ENCODE assay signal across 8 cellular contexts in genomic region chrX:39152106-39152649, GRCh38.
DNase-seq lines count a peak whose midpoint lies in the region; ATAC-seq and TF ChIP-seq lines count a peak whose summit lies in the region.

No MANE protein-coding gene starts in this region.

- TF ChIP-seq EP300 in SK-N-SH (IDR thresholded peaks at IDR 0.05; ENCODE audit: borderline replicate concordance in 1 of 2, low read depth in 1 of 2, low read length in 1 of 2) = peak in 1 of 2 experiments; percentile 83; a peak in 2 of 4 replicates

- H3K9ac ChIP-seq in SK-N-SH = no peak overlapping the region

- H3K27me3 ChIP-seq in SK-N-SH (ENCODE audit: insufficient read depth) = no peaks in the 10 kb centered on the region; the same call in 1 of the 2 replicates

- peaks cover 14% of the 10 kb centered on the region for H3K4me1 Mint-ChIP-seq in nephron progenitor cell
- peaks cover 22% of the 10 kb centered on the region for H3K4me1 Mint-ChIP-seq in T-helper 2 cell treated with Interferon-gamma antibody and Interleukin-4, amounts not matched to agents 5 μg/mL and 100 μg/mL, for 36 hours (ENCODE audit: low read depth)

- no peaks in the 10 kb centered on the region for H3K9me3 ChIP-seq in SK-N-SH

- POLR2A ChIA-PET in SK-N-SH (lab: Yijun Ruan, JAX) = interaction anchor here (0.6 to 1.1 kb wide), 2 partner anchors 348 to 578 kb away, joined by 3 to 4 read pairs; no protein-coding TSS in a partner anchor

- peaks cover 0 to 6% of the 10 kb centered on the region in 2 experiments; a peak in 2 of 4 replicates for H3K4me1 ChIP-seq in SK-N-SH (ENCODE audit: control insufficient read depth in 1 of 2, insufficient read depth in 2 of 2, low read depth in 1 of 2, low read length in 1 of 2)

- H3K36me3 ChIP-seq in SK-N-SH (replicated peaks in 1 of 2; ENCODE audit: control insufficient read depth in 1 of 2, insufficient read depth in 2 of 2, low read length in 1 of 2) = no peaks in the 10 kb centered on the region

- ATAC-seq in HG03108 (IDR thresholded peaks at IDR 0.05; ENCODE audit: unreplicated experiment) = no peak

- H3K4me2 ChIP-seq in SK-N-SH = no peak overlapping the region

- H3K4me3 ChIP-seq in LNCaP clone FGC (ENCODE audit: low read depth, low read length) (no peak overlapping the region), SK-N-SH (ENCODE audit: low read depth in 2 of 2, low read length in 1 of 2) (no peak overlapping the region)

- H3K36me3 Mint-ChIP-seq in nephron progenitor cell (ENCODE audit: low read depth) = no peaks in the 10 kb centered on the region
- no peaks in the 10 kb centered on the region for H3K36me3 Mint-ChIP-seq in T-helper 2 cell treated with Interferon-gamma antibody and Interleukin-4, amounts not matched to agents 5 μg/mL and 100 μg/mL, for 36 hours (ENCODE audit: low read depth)

- no peaks in the 10 kb centered on the region for H3K27me3 Mint-ChIP-seq in nephron progenitor cell (ENCODE audit: low read depth, poor library complexity)
- H3K27me3 Mint-ChIP-seq in T-helper 2 cell treated with Interferon-gamma antibody and Interleukin-4, amounts not matched to agents 5 μg/mL and 100 μg/mL, for 36 hours (ENCODE audit: low read depth) = no peaks in the 10 kb centered on the region

- no peaks in the 10 kb centered on the region for H3K79me2 ChIP-seq in SK-N-SH (ENCODE audit: insufficient read depth)

- H2AFZ ChIP-seq in SK-N-SH (ENCODE audit: low read depth) = no peak overlapping the region

- peaks cover 8% of the 10 kb centered on the region for H3K9me3 Mint-ChIP-seq in nephron progenitor cell
- no peaks in the 10 kb centered on the region for H3K9me3 Mint-ChIP-seq in T-helper 2 cell treated with Interferon-gamma antibody and Interleukin-4, amounts not matched to agents 5 μg/mL and 100 μg/mL, for 36 hours

- CTCF ChIA-PET in SK-N-SH (lab: Yijun Ruan, JAX) = interaction anchor here (0.5 to 4.4 kb wide), 38 partner anchors 8 to 1313 kb away, joined by 3 to 36 read pairs (median 3); partner anchors contain the start of gene MID1IP1

- no peaks in the 10 kb centered on the region for H3F3A ChIP-seq in SK-N-SH (replicated peaks; ENCODE audit: insufficient read depth)

- peak; percentile 70 for DNase-seq in D341Med (ENCODE audit: low spot score)
- no peak for DNase-seq in LNCaP clone FGC (ENCODE audit: low read depth)
- DNase-seq in SK-N-SH = peak; percentile 65
- DNase-seq in effector CD8-positive, alpha-beta T cell (lab: John Stamatoyannopoulos, UW) = peak; percentile 2
- DNase-seq in nephron progenitor cell = peak; percentile 77
- no peak for DNase-seq in T-helper 2 cell treated with Interferon-gamma antibody and Interleukin-4, amounts not matched to agents 5 μg/mL and 100 μg/mL, for 36 hours (ENCODE audit: low spot score)
- no peak for DNase-seq in central memory CD4-positive, alpha-beta T cell

- H4K20me1 ChIP-seq in SK-N-SH (ENCODE audit: insufficient read depth) = no peaks in the 10 kb centered on the region

- WGBS in SK-N-SH (ENCODE audit: low lambda C conversion rate) = 14% methylated on average over 7 of the region's 7 CpGs

- H3K27ac Mint-ChIP-seq in nephron progenitor cell = no peak overlapping the region
- H3K27ac Mint-ChIP-seq in T-helper 2 cell treated with Interferon-gamma antibody and Interleukin-4, amounts not matched to agents 5 μg/mL and 100 μg/mL, for 36 hours = no peak overlapping the region

- TF ChIP-seq CTCF in LNCaP clone FGC (IDR thresholded peaks at IDR 0.05; ENCODE audit: control insufficient read depth, extremely low read depth, insufficient read depth) = peak; percentile 37
- peak; percentile 64 for TF ChIP-seq CTCF in SK-N-SH (IDR thresholded peaks at IDR 0.05)
- peak; percentile 59 for TF ChIP-seq CTCF in nephron progenitor cell (IDR thresholded peaks at IDR 0.05)

- TF ChIP-seq RAD21 in SK-N-SH (IDR thresholded peaks at IDR 0.05; ENCODE audit: low read length) = peak; percentile 71

- peak overlapping the region in 1 of 2 experiments; percentile 85; a peak in 2 of 4 replicates for H3K27ac ChIP-seq in SK-N-SH (ENCODE audit: low read depth in 2 of 2, low read length in 1 of 2)

- H3K9me2 ChIP-seq in SK-N-SH = no peaks in the 10 kb centered on the region

- no peak overlapping the region for H3K4me3 Mint-ChIP-seq in nephron progenitor cell
- H3K4me3 Mint-ChIP-seq in T-helper 2 cell treated with Interferon-gamma antibody and Interleukin-4, amounts not matched to agents 5 μg/mL and 100 μg/mL, for 36 hours = no peak overlapping the region

TF ChIP-seq in SK-N-SH, 30 proteins besides CTCF, POLR2A, EP300 and RAD21:
- TF ChIP-seq TCF12 (IDR thresholded peaks at IDR 0.05) = peak; percentile 62
- TF ChIP-seq FOXJ3 (CRISPR knock-in tag; IDR thresholded peaks at IDR 0.05) = peak; percentile 63; the same call in 1 of the 2 replicates
- no peak for TF ChIP-seq IRF3 (IDR thresholded peaks at IDR 0.05; ENCODE audit: low read depth, low read length)
- peak; percentile 37; the same call in 1 of the 2 replicates for TF ChIP-seq SMC3 (IDR thresholded peaks at IDR 0.05; ENCODE audit: low read depth, low read length)
- TF ChIP-seq ZBTB33 (IDR thresholded peaks at IDR 0.05; ENCODE audit: borderline replicate concordance, low read depth) = no peak
- peak; percentile 77 for TF ChIP-seq CHD2 (IDR thresholded peaks at IDR 0.05; ENCODE audit: low read length, partially characterized antibody)
- peak; percentile 92 for TF ChIP-seq GATA2 (CRISPR knock-in tag; IDR thresholded peaks at IDR 0.05)

Comparison
In these comparisons a context has a peak if more than half of its experiments do, and no peak if none do; other contexts are left out.
1. DNase-seq: peak in D341Med (single experiment), SK-N-SH (single experiment), effector CD8-positive, alpha-beta T cell (single experiment) and nephron progenitor cell (single experiment); none in LNCaP clone FGC (single experiment), T-helper 2 cell treated with Interferon-gamma antibody and Interleukin-4, amounts not matched to agents 5 μg/mL and 100 μg/mL, for 36 hours (single experiment) and central memory CD4-positive, alpha-beta T cell (single experiment).
2. Peak in every context shown above with its lines, with median percentiles within 50 percentile points of each other: CTCF ChIP-seq.